Comparison of ENCODE assay signal across 16 cellular contexts in genomic region chr14:56153271-56153670, GRCh38. TPM values are rescaled to one million over a fixed set of nuclear protein-coding genes. Genes with fewer than 3 reads are reported as not detected.
A peak's percentile ranks its signal among the peaks of the same experiment; 100 is the strongest.
DNase-seq lines count a peak whose midpoint lies in the region; ATAC-seq, FAIRE-seq and TF ChIP-seq lines count a peak whose summit lies in the region.
"Had no signal": no experiment of that assay in that cellular context is flagged by ENCODE, and none has a peak within 500 bp of the region (broad histone marks: within the 10 kb centered on the region; RNA-seq: fewer than 3 reads in every experiment).

No MANE protein-coding gene starts in this region.

- no peaks in the 10 kb centered on the region for H3K27me3 ChIP-seq in dorsolateral prefrontal cortex
- no peaks in the 10 kb centered on the region for H3K27me3 ChIP-seq in naive thymus-derived CD4-positive, alpha-beta T cell (ENCODE audit: control insufficient read depth in 2 of 2, insufficient read depth in 2 of 2, low read length in 2 of 2)

- no peak overlapping the region for H3K4me3 Mint-ChIP-seq in naive thymus-derived CD4-positive, alpha-beta T cell
- H3K4me3 Mint-ChIP-seq: H9 had no signal

- no peaks in the 10 kb centered on the region for H3K9me3 Mint-ChIP-seq in naive thymus-derived CD4-positive, alpha-beta T cell
- H3K9me3 Mint-ChIP-seq: H9 had no signal

- POLR2A ChIA-PET in naive thymus-derived CD4-positive, alpha-beta T cell (lab: Charles Lee): interaction anchor here (0.6 kb wide), 1 partner anchor 259 kb away, joined by 5 read pairs; no protein-coding TSS in a partner anchor

- no peak for ATAC-seq in naive thymus-derived CD4-positive, alpha-beta T cell

- H3K36me3 ChIP-seq in naive thymus-derived CD4-positive, alpha-beta T cell (ENCODE audit: control insufficient read depth in 2 of 3, insufficient read depth in 3 of 3, low read length in 3 of 3): no peaks in the 10 kb centered on the region

- no peaks in the 10 kb centered on the region for H3K27me3 Mint-ChIP-seq in naive thymus-derived CD4-positive, alpha-beta T cell

- intact Hi-C loops in dorsolateral prefrontal cortex (cut with DNase I): no loop called here
- intact Hi-C loops in naive thymus-derived CD4-positive, alpha-beta T cell (cut with micrococcal nuclease): no loop called here

- DNase-seq in M059J (ENCODE audit: low read depth) (peak; percentile 37), choroid plexus epithelial cell (ENCODE audit: low read depth) (peak; percentile 58), dedifferentiated amniotic fluid mesenchymal stem cell (ENCODE audit: extremely low spot score) (no peak), dorsolateral prefrontal cortex (no peak), NCI-H187 treated with DMSO at 0.1 percent for 48 hours (lab: John Stamatoyannopoulos, UW) (no peak)
- no peak for DNase-seq in naive thymus-derived CD4-positive, alpha-beta T cell
- DNase-seq: AML-193, H9, NCI-H1417 treated with DMSO at 0.1 percent for 48 hours, NCI-H1930, NCI-H226, NCI-H524 had no signal

- H3K4me1 ChIP-seq in naive thymus-derived CD4-positive, alpha-beta T cell (ENCODE audit: control insufficient read depth in 2 of 2, insufficient read depth in 2 of 2, low read length in 2 of 2): no peaks in the 10 kb centered on the region

- H3K27ac Mint-ChIP-seq in naive thymus-derived CD4-positive, alpha-beta T cell: no peak overlapping the region
- H3K27ac Mint-ChIP-seq: H9 had no signal

- CTCF ChIA-PET in naive thymus-derived CD4-positive, alpha-beta T cell (lab: Charles Lee): no interaction called here

- TF ChIP-seq CTCF in choroid plexus epithelial cell (conservative IDR thresholded peaks at IDR 0.05; ENCODE audit: low read depth, low read length) (no peak), dorsolateral prefrontal cortex (IDR thresholded peaks at IDR 0.05 in 54 of 56, conservative IDR thresholded peaks at IDR 0.05 in 2 of 56; ENCODE audit: low read depth in 1 of 56, partially characterized antibody in 56 of 56) (no peak)

- no peaks in the 10 kb centered on the region for H3K9me3 ChIP-seq in naive thymus-derived CD4-positive, alpha-beta T cell (ENCODE audit: control insufficient read depth in 2 of 3, low read length in 3 of 3)

- H3K36me3 Mint-ChIP-seq in naive thymus-derived CD4-positive, alpha-beta T cell: peaks cover 0 to 4% (median 0%) of the 10 kb centered on the region in 5 donors

- FAIRE-seq in islet of Langerhans (lab: Jason Lieb, UNC): peak; percentile 55
- FAIRE-seq: D721Med had no signal

- H3K4me3 ChIP-seq in choroid plexus epithelial cell (ENCODE audit: low read depth, low read length) (no peak overlapping the region), dorsolateral prefrontal cortex (no peak overlapping the region)
- H3K4me3 ChIP-seq in naive thymus-derived CD4-positive, alpha-beta T cell (ENCODE audit: low read length): no peak overlapping the region
- H3K4me3 ChIP-seq: SK-N-MC had no signal

- peaks cover 13 to 69% (median 42%) of the 10 kb centered on the region in 7 donors for H3K4me1 Mint-ChIP-seq in naive thymus-derived CD4-positive, alpha-beta T cell

- H3K27ac ChIP-seq in dorsolateral prefrontal cortex: no peak overlapping the region
- H3K27ac ChIP-seq in naive thymus-derived CD4-positive, alpha-beta T cell (ENCODE audit: low read depth, low read length): no peak overlapping the region
- H3K27ac ChIP-seq: C4-2B, SK-N-MC had no signal

RNA-seq across cellular contexts. Expression of gene PELI2, which starts 35.1 kb away (rescaled TPM):
- total RNA-seq in M059J (2014; rRNA removed; shearing (Covaris generic)): 2.6 and 3.0 TPM in 2 replicates
- 10 to 100 TPM in 110 of 120 experiments, 1 to 10 TPM in 10; 5.2 to 31.3 (median 14.5) TPM for total RNA-seq in dorsolateral prefrontal cortex
- 10 to 100 TPM in 4 of 5 experiments, 1 to 10 TPM in 1; 6.2 to 24.7 (median 11.5) TPM for total RNA-seq in naive thymus-derived CD4-positive, alpha-beta T cell
- polyA plus RNA-seq in naive thymus-derived CD4-positive, alpha-beta T cell: 1 to 10 TPM; 1.7 to 2.9 TPM

Comparison
In these comparisons a context has a peak if more than half of its experiments do, and no peak if none do; other contexts are left out.
1. DNase-seq: peak in M059J (single experiment) and choroid plexus epithelial cell (single experiment); none in dedifferentiated amniotic fluid mesenchymal stem cell (single experiment), dorsolateral prefrontal cortex (0 of 10), NCI-H187 treated with DMSO at 0.1 percent for 48 hours (single experiment) and naive thymus-derived CD4-positive, alpha-beta T cell (0 of 9).